Comparison of ENCODE assay signal across 2 cellular contexts in the genomic region with DNA sequence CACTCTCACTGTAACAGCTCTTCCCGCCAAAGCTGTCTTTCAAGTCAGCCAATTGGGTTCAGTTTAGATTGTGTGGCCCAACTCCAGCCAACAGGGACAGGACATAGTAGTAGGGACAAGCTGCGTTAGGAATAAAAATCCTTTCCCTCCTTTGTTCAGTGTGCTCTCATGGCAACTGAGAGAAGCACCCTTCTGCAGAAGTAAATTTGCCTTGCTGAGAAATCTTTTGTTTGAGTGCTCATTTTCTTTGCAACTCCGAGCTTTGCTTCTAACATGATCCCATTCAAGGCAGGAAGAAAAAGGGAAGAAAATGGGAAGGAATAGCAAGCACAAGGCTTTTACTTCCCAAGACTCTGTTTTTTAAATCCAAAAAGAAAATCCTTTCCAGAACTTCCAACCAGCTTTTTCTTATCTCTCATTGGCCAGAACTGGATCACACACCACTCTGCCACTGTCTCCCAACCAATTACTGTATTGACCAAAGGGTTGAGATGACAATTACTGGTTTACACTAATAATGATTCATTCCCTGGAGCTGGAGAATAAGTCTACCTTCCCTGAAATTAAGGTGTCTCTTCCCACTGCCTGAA.
TF ChIP-seq lines count a peak whose summit lies in the region.

No MANE protein-coding gene starts in this region.

TF ChIP-seq in HCT116, 20 proteins besides CTCF, POLR2A, EP300 and RAD21:
- TF ChIP-seq CBX3 (IDR thresholded peaks at IDR 0.05; ENCODE audit: low read depth): peak; percentile 86
- TF ChIP-seq POLR2AphosphoS5 (IDR thresholded peaks at IDR 0.05; ENCODE audit: low read depth, low read length): no peak

TF ChIP-seq in H1, 55 proteins besides CTCF, POLR2A, EP300 and RAD21:
- TF ChIP-seq SIX5 (IDR thresholded peaks at IDR 0.05; ENCODE audit: low read depth, low read length): no peak
- no peak for TF ChIP-seq USF2 (IDR thresholded peaks at IDR 0.05; ENCODE audit: low read length)
- TF ChIP-seq BCL11A (IDR thresholded peaks at IDR 0.05; ENCODE audit: low read depth in 2 of 2, low read length in 2 of 2): no peak
- no peak for TF ChIP-seq SP1 (IDR thresholded peaks at IDR 0.05; ENCODE audit: low read depth, low read length)
- no peak for TF ChIP-seq CTBP2 (IDR thresholded peaks at IDR 0.05; ENCODE audit: borderline replicate concordance, insufficient read depth, insufficient read length, low read length)
- no peak for TF ChIP-seq KDM4A (IDR thresholded peaks at IDR 0.05; ENCODE audit: low read depth, low read length, severe bottlenecking)
- TF ChIP-seq RXRA (IDR thresholded peaks at IDR 0.05; ENCODE audit: insufficient read depth, low read depth, low read length): no peak
- TF ChIP-seq KDM1A (IDR thresholded peaks at IDR 0.05; ENCODE audit: borderline replicate concordance, low read length): no peak
- TF ChIP-seq RBBP5 (IDR thresholded peaks at IDR 0.05; ENCODE audit: borderline replicate concordance, low read depth, low read length): no peak
- no peak for TF ChIP-seq NANOG (IDR thresholded peaks at IDR 0.05; ENCODE audit: insufficient read depth, low read depth, low read length, poor library complexity, severe bottlenecking)
- no peak for TF ChIP-seq HDAC6 (IDR thresholded peaks at IDR 0.05; ENCODE audit: low read depth, low read length)
- no peak for TF ChIP-seq JUN (IDR thresholded peaks at IDR 0.05; ENCODE audit: low read depth, low read length)
- no peak for TF ChIP-seq SIRT6 (IDR thresholded peaks at IDR 0.05; ENCODE audit: low read length)
- TF ChIP-seq MAFK (IDR thresholded peaks at IDR 0.05; ENCODE audit: low read depth, low read length): no peak
- TF ChIP-seq, protein P1, sequence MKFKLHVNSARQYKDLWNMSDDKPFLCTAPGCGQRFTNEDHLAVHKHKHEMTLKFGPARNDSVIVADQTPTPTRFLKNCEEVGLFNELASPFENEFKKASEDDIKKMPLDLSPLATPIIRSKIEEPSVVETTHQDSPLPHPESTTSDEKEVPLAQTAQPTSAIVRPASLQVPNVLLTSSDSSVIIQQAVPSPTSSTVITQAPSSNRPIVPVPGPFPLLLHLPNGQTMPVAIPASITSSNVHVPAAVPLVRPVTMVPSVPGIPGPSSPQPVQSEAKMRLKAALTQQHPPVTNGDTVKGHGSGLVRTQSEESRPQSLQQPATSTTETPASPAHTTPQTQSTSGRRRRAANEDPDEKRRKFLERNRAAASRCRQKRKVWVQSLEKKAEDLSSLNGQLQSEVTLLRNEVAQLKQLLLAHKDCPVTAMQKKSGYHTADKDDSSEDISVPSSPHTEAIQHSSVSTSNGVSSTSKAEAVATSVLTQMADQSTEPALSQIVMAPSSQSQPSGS (IDR thresholded peaks at IDR 0.05; ENCODE audit: low read length): no peak
- no peak for TF ChIP-seq CEBPB (IDR thresholded peaks at IDR 0.05; ENCODE audit: low read depth, low read length)
- TF ChIP-seq, protein P2, sequence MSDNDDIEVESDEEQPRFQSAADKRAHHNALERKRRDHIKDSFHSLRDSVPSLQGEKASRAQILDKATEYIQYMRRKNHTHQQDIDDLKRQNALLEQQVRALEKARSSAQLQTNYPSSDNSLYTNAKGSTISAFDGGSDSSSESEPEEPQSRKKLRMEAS (IDR thresholded peaks at IDR 0.05): no peak
- TF ChIP-seq HDAC2 (IDR thresholded peaks at IDR 0.05; ENCODE audit: borderline replicate concordance in 1 of 2, low read depth in 2 of 2, low read length in 2 of 2): no peak
